In the genomic region with DNA sequence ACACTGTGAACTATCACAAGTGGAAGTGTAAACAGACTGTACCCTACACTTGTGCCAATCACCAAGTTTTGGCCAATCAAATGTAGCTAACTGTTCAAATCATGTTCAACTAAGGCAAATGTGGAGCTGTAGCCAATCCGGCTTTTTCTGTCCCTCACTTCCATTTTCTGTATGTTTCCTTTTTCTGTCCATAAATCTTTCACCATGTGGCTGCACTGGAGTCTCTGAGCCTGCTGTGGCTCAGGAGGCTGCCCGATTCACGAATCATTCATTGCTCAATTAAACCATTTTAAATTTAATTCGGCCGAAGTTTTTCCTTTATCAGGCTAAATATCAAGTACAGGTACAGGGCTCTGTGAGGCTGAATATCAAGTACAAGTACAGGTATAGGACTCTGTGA, we compare ENCODE assay signal across 32 cellular contexts.
"Had no signal": no experiment of that assay in that cellular context is flagged by ENCODE, and none has a peak within 500 bp of the region (broad histone marks: within the 10 kb centered on the region; RNA-seq: fewer than 3 reads in every experiment).

No MANE protein-coding gene starts in this region.

- H3K27me3 Mint-ChIP-seq: activated B cell treated with CpG ODN at 0.5 μM for 24 hours; activated CD8-positive, alpha-beta T cell treated with anti-CD3 and anti-CD28 coated beads for 36 hours; central memory CD8-positive, alpha-beta T cell; dendritic cell treated with granulocyte-macrophage colony-stimulating factor and Interleukin-4, amounts not matched to agents 40 ng/mL and 50 ng/mL, for 4 days; T-helper 17 cell had no signal

- H3K4me3 ChIP-seq: coronary artery, dorsolateral prefrontal cortex had no signal

- DNase-seq: activated B cell treated with CpG ODN at 0.5 μM for 24 hours; activated CD4-positive, alpha-beta T cell treated with anti-CD3 and anti-CD28 coated beads for 48 hours; activated CD4-positive, alpha-beta T cell treated with anti-CD3 and anti-CD28 coated beads, Interleukin-2, amount 50 U/mL, for 1 hour; activated CD4-positive, alpha-beta T cell treated with anti-CD3 and anti-CD28 coated beads, Interleukin-2, amount 50 U/mL, for 48 hours; activated CD8-positive, alpha-beta memory T cell treated with anti-CD3 and anti-CD28 coated beads for 24 hours; activated CD8-positive, alpha-beta memory T cell treated with anti-CD3 and anti-CD28 coated beads, Interleukin-2, amount 50 U/mL, for 4 hours; activated CD8-positive, alpha-beta T cell treated with anti-CD3 and anti-CD28 coated beads for 36 hours; activated effector memory CD4-positive, alpha-beta T cell treated with anti-CD3 and anti-CD28 coated beads, Interleukin-2, amount 50 U/mL, for 16 hours; activated naive CD4-positive, alpha-beta T cell treated with anti-CD3 and anti-CD28 coated beads, Interleukin-2, amount 10 ng/mL, durations not matched to agents 7 days and 5 days; activated naive CD8-positive, alpha-beta T cell treated with anti-CD3 and anti-CD28 coated beads, Interleukin-2, amount 10 ng/mL, durations not matched to agents 7 days and 5 days; activated T-cell treated with anti-CD3 and anti-CD28 coated beads, Interleukin-2, amount 50 U/mL, for 1 hour; activated T-cell treated with anti-CD3 and anti-CD28 coated beads, Interleukin-2, amount 50 U/mL, for 48 hours; amniotic stem cell; anterior cingulate cortex; brain microvascular endothelial cell; dorsolateral prefrontal cortex; effector memory CD4-positive, alpha-beta T cell; endodermal cell; head of caudate nucleus; T-helper 1 cell; T-helper 17 cell; T1000; WERI-Rb-1 had no signal

- H3K27ac ChIP-seq: brain microvascular endothelial cell, coronary artery, dorsolateral prefrontal cortex, WERI-Rb-1 had no signal

- ATAC-seq: activated CD4-positive, CD25-positive, alpha-beta regulatory T cell treated with anti-CD3 and anti-CD28 coated beads, Interleukin-2, amount 50 U/mL, for 24 hours; activated CD8-positive, alpha-beta T cell treated with anti-CD3 and anti-CD28 coated beads for 36 hours; activated naive CD4-positive, alpha-beta T cell treated with anti-CD3 and anti-CD28 coated beads, Interleukin-2, amount 50 U/mL, for 72 hours; esophagus mucosa; T-helper 17 cell had no signal

- H3K9me3 Mint-ChIP-seq: activated T-helper 1 cell treated with anti-CD3 and anti-CD28 coated beads, Interleukin-12 subunit alpha, Interleukin-12 subunit beta, Interleukin-2, Interleukin-4 antibody, amounts not matched to agents 30 ng/mL and 10 ng/mL and 1 ng/mL, durations not matched to agents 14 hours and 24 hours and 36 hours had no signal

- H3K4me1 Mint-ChIP-seq: activated naive CD4-positive, alpha-beta T cell treated with anti-CD3 and anti-CD28 coated beads, Interleukin-2, amount 10 ng/mL, durations not matched to agents 7 days and 5 days; activated naive CD8-positive, alpha-beta T cell treated with anti-CD3 and anti-CD28 coated beads, Interleukin-2, amount 10 ng/mL, durations not matched to agents 7 days and 5 days; central memory CD8-positive, alpha-beta T cell; endodermal cell; T-helper 17 cell had no signal

- H3K27me3 ChIP-seq: brain microvascular endothelial cell, dorsolateral prefrontal cortex had no signal

- H3K36me3 Mint-ChIP-seq: activated naive CD4-positive, alpha-beta T cell treated with anti-CD3 and anti-CD28 coated beads, Interleukin-2, amount 10 ng/mL, durations not matched to agents 7 days and 5 days; activated naive CD4-positive, alpha-beta T cell treated with anti-CD3 and anti-CD28 coated beads, Interleukin-2, amount 50 U/mL, for 72 hours; activated naive CD8-positive, alpha-beta T cell treated with anti-CD3 and anti-CD28 coated beads, Interleukin-2, amount 10 ng/mL, durations not matched to agents 7 days and 5 days had no signal

- H3K27ac Mint-ChIP-seq: activated B cell treated with CpG ODN at 0.5 μM for 24 hours; activated CD8-positive, alpha-beta T cell treated with anti-CD3 and anti-CD28 coated beads for 36 hours; activated naive CD4-positive, alpha-beta T cell treated with anti-CD3 and anti-CD28 coated beads, Interleukin-2, amount 10 ng/mL, durations not matched to agents 7 days and 5 days; activated naive CD4-positive, alpha-beta T cell treated with anti-CD3 and anti-CD28 coated beads, Interleukin-2, amount 50 U/mL, for 72 hours; activated naive CD8-positive, alpha-beta T cell treated with anti-CD3 and anti-CD28 coated beads, Interleukin-2, amount 10 ng/mL, durations not matched to agents 7 days and 5 days; activated T-helper 1 cell treated with anti-CD3 and anti-CD28 coated beads, Interleukin-12 subunit alpha, Interleukin-12 subunit beta, Interleukin-2, Interleukin-4 antibody, amounts not matched to agents 30 ng/mL and 10 ng/mL and 1 ng/mL, durations not matched to agents 14 hours and 24 hours and 36 hours; activated T-helper 2 cell treated with anti-CD3 and anti-CD28 coated beads, Interferon-gamma antibody, Interleukin-2, Interleukin-4, amounts not matched to agents 10 μg/mL and 5 μg/mL and 100 μg/mL, durations not matched to agents 14 hours and 24 hours and 36 hours; dendritic cell treated with granulocyte-macrophage colony-stimulating factor and Interleukin-4, amounts not matched to agents 40 ng/mL and 50 ng/mL, for 4 days; endodermal cell; T-helper 17 cell; T-helper 2 cell treated with Interferon-gamma antibody and Interleukin-4, amounts not matched to agents 5 μg/mL and 100 μg/mL, for 36 hours had no signal

- H3K36me3 ChIP-seq: brain microvascular endothelial cell, WERI-Rb-1 had no signal

- H3K4me3 Mint-ChIP-seq: activated B cell treated with CpG ODN at 0.5 μM for 24 hours; activated CD8-positive, alpha-beta T cell treated with anti-CD3 and anti-CD28 coated beads for 36 hours; activated naive CD4-positive, alpha-beta T cell treated with anti-CD3 and anti-CD28 coated beads, Interleukin-2, amount 10 ng/mL, durations not matched to agents 7 days and 5 days; activated naive CD8-positive, alpha-beta T cell treated with anti-CD3 and anti-CD28 coated beads, Interleukin-2, amount 10 ng/mL, durations not matched to agents 7 days and 5 days; activated T-helper 1 cell treated with anti-CD3 and anti-CD28 coated beads, Interleukin-12 subunit alpha, Interleukin-12 subunit beta, Interleukin-2, Interleukin-4 antibody, amounts not matched to agents 30 ng/mL and 10 ng/mL and 1 ng/mL, durations not matched to agents 14 hours and 24 hours and 36 hours; central memory CD8-positive, alpha-beta T cell; dendritic cell treated with granulocyte-macrophage colony-stimulating factor and Interleukin-4, amounts not matched to agents 40 ng/mL and 50 ng/mL, for 4 days; endodermal cell; T-helper 17 cell; T-helper 2 cell treated with Interferon-gamma antibody and Interleukin-4, amounts not matched to agents 5 μg/mL and 100 μg/mL, for 36 hours had no signal
